26 cellular contexts compared by ENCODE assay signal in genomic region chr10:25159591-25159990, GRCh38. TPM values are rescaled to one million over a fixed set of nuclear protein-coding genes. Genes with fewer than 3 reads are reported as not detected.
"Had no signal": no experiment of that assay in that cellular context is flagged by ENCODE, and none has a peak within 500 bp of the region (broad histone marks: within the 10 kb centered on the region; RNA-seq: fewer than 3 reads in every experiment).

No MANE protein-coding gene starts in this region.

- DNase-seq: naive thymus-derived CD8-positive, alpha-beta T cell; nephron progenitor cell; nucleus accumbens; pancreas; posterior cingulate gyrus; psoas muscle; right cardiac atrium; right lobe of liver; sigmoid colon; small intestine; stimulated activated CD4-positive, alpha-beta T cell treated with anti-CD3 and anti-CD28 coated beads, Interleukin-15, amount 100 ng/mL, for 24 hours; stimulated activated CD4-positive, alpha-beta T cell treated with anti-CD3 and anti-CD28 coated beads, Interleukin-2, amount 100 ng/mL, for 24 hours; stimulated activated CD4-positive, alpha-beta T cell treated with anti-CD3 and anti-CD28 coated beads, Interleukin-2, amount 100 ng/mL, for 48 hours; stimulated activated CD4-positive, alpha-beta T cell treated with anti-CD3 and anti-CD28 coated beads, Interleukin-4, amount 100 ng/mL, for 4 hours; stimulated activated CD8-positive, alpha-beta memory T cell treated with anti-CD3 and anti-CD28 coated beads, Interleukin-4, amount 100 ng/mL, for 48 hours; stimulated activated naive CD4-positive, alpha-beta T cell; stimulated activated naive CD8-positive, alpha-beta T cell treated with anti-CD3 and anti-CD28 coated beads, Interleukin-15, amount 100 ng/mL, for 72 hours; stimulated activated naive CD8-positive, alpha-beta T cell treated with anti-CD3 and anti-CD28 coated beads, Interleukin-15, Interleukin-2, amounts not matched to agents 100 U/mL and 50 U/mL, for 24 hours; testis; tibial artery; transverse colon; upper lobe of right lung; uterus had no signal

- ATAC-seq: naive thymus-derived CD8-positive, alpha-beta T cell; natural killer cell treated with Interleukin-12 subunit alpha and Interleukin-12 subunit beta and Interleukin-15 and Interleukin-18, amount 100 ng/mL, for 72 hours; pancreas; psoas muscle; right cardiac atrium; right lobe of liver; stimulated activated memory B cell treated with anti-CD40 and anti-IgM and Interleukin-4, amounts not matched to agents 10 μg/mL and 1 μg/mL and 100 μg/mL, for 72 hours; stimulated activated naive CD8-positive, alpha-beta T cell treated with anti-CD3 and anti-CD28 coated beads, Interleukin-15, amount 100 ng/mL, for 72 hours; stimulated activated naive CD8-positive, alpha-beta T cell treated with anti-CD3 and anti-CD28 coated beads, Interleukin-15, Interleukin-2, amounts not matched to agents 100 U/mL and 50 U/mL, for 24 hours; upper lobe of right lung had no signal

RNA-seq across cellular contexts. Expression of gene GPR158, which starts 15.2 kb away (rescaled TPM):
- total RNA-seq: naive thymus-derived CD8-positive, alpha-beta T cell; natural killer cell treated with Interleukin-12 subunit alpha and Interleukin-12 subunit beta and Interleukin-15 and Interleukin-18, amount 100 ng/mL, for 72 hours; renal cortical epithelial cell; upper lobe of right lung had no signal
